In genomic region chr19:7535993-7536685, GRCh38 we compare ENCODE assay signal across 8 cellular contexts. TPM values are rescaled to one million over a fixed set of nuclear protein-coding genes. Genes with fewer than 3 reads are reported as not detected.
DNase-seq lines count a peak whose midpoint lies in the region.

No MANE protein-coding gene starts in this region.

- H3K9me3 ChIP-seq in ES-I3 (ENCODE audit: control insufficient read depth, insufficient read depth, low read length) = no peaks in the 10 kb centered on the region
- H3K9me3 ChIP-seq in muscle layer of duodenum (ENCODE audit: control insufficient read depth in 1 of 2, low read length in 2 of 2) = no peaks in the 10 kb centered on the region

- peak overlapping the region; percentile 97 for H3K27ac ChIP-seq in cingulate gyrus (ENCODE audit: low read depth, low read length)
- H3K27ac ChIP-seq in muscle layer of duodenum (ENCODE audit: low read length) = peak overlapping the region; percentile 79

- H3K4me3 ChIP-seq in Jurkat, Clone E6-1 (ENCODE audit: low read length) = peak overlapping the region; percentile 73
- peak overlapping the region; percentile 81 to 89 for H3K4me3 ChIP-seq in muscle layer of duodenum (ENCODE audit: low read depth in 1 of 2, low read length in 2 of 2)

- H3K36me3 ChIP-seq in ES-I3 (ENCODE audit: insufficient read depth, low read length) = no peaks in the 10 kb centered on the region
- peaks cover 6 to 22% of the 10 kb centered on the region in 2 donors for H3K36me3 ChIP-seq in muscle layer of duodenum (ENCODE audit: control insufficient read depth in 1 of 2, insufficient read depth in 2 of 2, low read length in 2 of 2)

- no peak for DNase-seq in Jurkat, Clone E6-1 (ENCODE audit: low read depth, low spot score)
- DNase-seq in stimulated activated naive CD4-positive, alpha-beta T cell treated with Interleukin-2 at 50 U/mL for 16 hours (lab: John Stamatoyannopoulos, UW) = no peak
- no peak for DNase-seq in NCI-H524 treated with DMSO at 0.1 percent for 48 hours (lab: John Stamatoyannopoulos, UW)
- no peak for DNase-seq in activated CD8-positive, alpha-beta memory T cell treated with anti-CD3 and anti-CD28 coated beads for 24 hours
- DNase-seq in DMS79 (lab: John Stamatoyannopoulos, UW) = no peak

- peak overlapping the region; percentile 70; the same call in 1 of the 2 replicates for H3K9ac ChIP-seq in ES-I3 (ENCODE audit: low read depth, low read length)

- H3K4me1 ChIP-seq in ES-I3 (ENCODE audit: insufficient read depth, low read length) (no peaks in the 10 kb centered on the region), muscle layer of duodenum (ENCODE audit: control insufficient read depth in 1 of 2, insufficient read depth in 2 of 2, low read length in 2 of 2) (peaks cover 7 to 9% of the 10 kb centered on the region in 2 donors)

- no peaks in the 10 kb centered on the region for H3K27me3 ChIP-seq in muscle layer of duodenum (ENCODE audit: low read depth, low read length)

RNA-seq across cellular contexts. Expression of gene PNPLA6, which starts 0.6 kb away (rescaled TPM):
- polyA plus RNA-seq in Jurkat, Clone E6-1 (2012; ENCODE audit: insufficient read depth, insufficient read length) = 86.2 TPM

RNA-seq across cellular contexts. Expression of gene MCOLN1, which starts 13.7 kb away (rescaled TPM):
- polyA plus RNA-seq in Jurkat, Clone E6-1 (2012; ENCODE audit: insufficient read depth, insufficient read length) = 15.7 TPM

RNA-seq across cellular contexts. Expression of gene ZNF358, which starts 20.2 kb away (rescaled TPM):
- polyA plus RNA-seq in Jurkat, Clone E6-1 (2012; ENCODE audit: insufficient read depth, insufficient read length) = not detected

RNA-seq across cellular contexts. Expression of gene PEX11G, which starts 47.3 kb away (rescaled TPM):
- polyA plus RNA-seq in Jurkat, Clone E6-1 (2012; ENCODE audit: insufficient read depth, insufficient read length) = not detected

RNA-seq across cellular contexts. Expression of gene CAMSAP3, which starts 59.5 kb away (rescaled TPM):
- polyA plus RNA-seq in Jurkat, Clone E6-1 (2012; ENCODE audit: insufficient read depth, insufficient read length) = 11.4 TPM
